In genomic region chr17:35795007-35795870, GRCh38 we compare ENCODE assay signal across 3 cellular contexts.
TF ChIP-seq lines count a peak whose summit lies in the region.

Gene MMP28, minus strand, starts transcription at chr17:35795641. Its CDS starts 264 bp downstream, at chr17:35795377.

TF ChIP-seq in A549, 52 proteins besides CTCF, POLR2A, EP300 and RAD21 (continued from another document):
- peak; percentile 62; the same call in 1 of the 2 replicates for TF ChIP-seq E2F6 (IDR thresholded peaks at IDR 0.05; ENCODE audit: borderline replicate concordance, low read depth)
- no peak for TF ChIP-seq ZSCAN20 (CRISPR knock-in tag; IDR thresholded peaks at IDR 0.05)
- peak in 1 of 2 experiments; percentile 33; a peak in 1 of 5 replicates for TF ChIP-seq JUN (IDR thresholded peaks at IDR 0.05)

TF ChIP-seq in HCT116, 20 proteins besides CTCF, POLR2A, EP300 and RAD21 (continued from another document):
- TF ChIP-seq MAX (IDR thresholded peaks at IDR 0.05) (peak; percentile 41; the same call in 1 of the 2 replicates), TCF7L2 (IDR thresholded peaks at IDR 0.05; ENCODE audit: borderline replicate concordance, extremely low read depth, insufficient read depth, insufficient read length) (no peak), POLR2AphosphoS5 (IDR thresholded peaks at IDR 0.05; ENCODE audit: low read depth, low read length) (peak; percentile 37; the same call in 1 of the 2 replicates), CBX3 (IDR thresholded peaks at IDR 0.05; ENCODE audit: low read depth) (no peak)

TF ChIP-seq in HepG2, 621 proteins besides CTCF, POLR2A, EP300 and RAD21 (continued from another document and continues in another):
- TF ChIP-seq ZBTB26 (CRISPR knock-in tag; IDR thresholded peaks at IDR 0.05; ENCODE audit: borderline replicate concordance) (no peak), ARID5B (CRISPR knock-in tag; IDR thresholded peaks at IDR 0.05) (no peak), ATF3 (CRISPR knock-in tag; IDR thresholded peaks at IDR 0.05) (no peak), REXO4 (CRISPR knock-in tag; IDR thresholded peaks at IDR 0.05; ENCODE audit: borderline replicate concordance) (no peak), SP5 (CRISPR knock-in tag; IDR thresholded peaks at IDR 0.05; ENCODE audit: borderline replicate concordance, low read depth) (no peak), ZFP91 (CRISPR knock-in tag; IDR thresholded peaks at IDR 0.05; ENCODE audit: borderline replicate concordance) (0 out of 2 replicates have a peak, but pooled peaks have one; percentile 21), ZNF597 (CRISPR knock-in tag; IDR thresholded peaks at IDR 0.05) (no peak), HMG20B (CRISPR knock-in tag; conservative IDR thresholded peaks at IDR 0.05) (no peak), ZSCAN9 (CRISPR knock-in tag; IDR thresholded peaks at IDR 0.05; ENCODE audit: borderline replicate concordance) (no peak), ZNF605 (CRISPR knock-in tag; IDR thresholded peaks at IDR 0.05) (no peak), KAT8 (CRISPR knock-in tag; IDR thresholded peaks at IDR 0.05) (no peak), SNAI1 (CRISPR knock-in tag; IDR thresholded peaks at IDR 0.05; ENCODE audit: borderline replicate concordance) (no peak), PCBP2 (optimal IDR thresholded peaks at IDR 0.05; ENCODE audit: low read depth, low read length, poor library complexity, severe bottlenecking) (no peak), ZNF713 (CRISPR knock-in tag; IDR thresholded peaks at IDR 0.05) (no peak), MTERF4 (CRISPR knock-in tag; IDR thresholded peaks at IDR 0.05) (no peak), TARDBP (CRISPR knock-in tag; IDR thresholded peaks at IDR 0.05) (no peak), BHLHE40 (IDR thresholded peaks at IDR 0.05; ENCODE audit: low read length) (no peak), SIN3A (IDR thresholded peaks at IDR 0.05; ENCODE audit: borderline replicate concordance, low read depth, low read length) (no peak), BCLAF1 (IDR thresholded peaks at IDR 0.05) (no peak), ZNF646 (CRISPR knock-in tag; IDR thresholded peaks at IDR 0.05) (no peak), MTF2 (CRISPR knock-in tag; IDR thresholded peaks at IDR 0.05; ENCODE audit: borderline replicate concordance) (peak; percentile 78; the same call in 1 of the 2 replicates), PLRG1 (conservative IDR thresholded peaks at IDR 0.05) (no peak), UBTF (CRISPR knock-in tag; IDR thresholded peaks at IDR 0.05) (peak; percentile 71; the same call in 1 of the 2 replicates)
